26 cellular contexts compared by ENCODE assay signal in genomic region chr18:23121133-23121532, GRCh38.
"Had no signal": no experiment of that assay in that cellular context is flagged by ENCODE, and none has a peak within 500 bp of the region (broad histone marks: within the 10 kb centered on the region; RNA-seq: fewer than 3 reads in every experiment).

No MANE protein-coding gene starts in this region.

- H3K9me3 Mint-ChIP-seq: mesothelial cell of epicardium; naive B cell; natural killer cell treated with Interleukin-12 subunit alpha and Interleukin-12 subunit beta and Interleukin-15 and Interleukin-18, amount 100 ng/mL, for 72 hours; stimulated activated effector memory CD8-positive, alpha-beta T cell treated with anti-CD3 and anti-CD28 coated beads, Interleukin-12 subunit alpha, Interleukin-12 subunit beta, amount 100 ng/mL, for 72 hours had no signal

- H3K27ac Mint-ChIP-seq: mesothelial cell of epicardium; naive B cell; natural killer cell treated with Interleukin-12 subunit alpha and Interleukin-12 subunit beta and Interleukin-15 and Interleukin-18, amount 100 ng/mL, for 72 hours; stimulated activated effector memory CD8-positive, alpha-beta T cell treated with anti-CD3 and anti-CD28 coated beads, Interleukin-12 subunit alpha, Interleukin-12 subunit beta, amount 100 ng/mL, for 72 hours had no signal

- H2AFZ ChIP-seq: hepatocyte, neural progenitor cell had no signal

- H3K4me1 Mint-ChIP-seq: naive B cell; stimulated activated effector memory CD8-positive, alpha-beta T cell treated with anti-CD3 and anti-CD28 coated beads, Interleukin-12 subunit alpha, Interleukin-12 subunit beta, amount 100 ng/mL, for 72 hours had no signal

- H3K9me3 ChIP-seq: esophagus muscularis mucosa, gastroesophageal sphincter, heart left ventricle, left lung, mucosa of descending colon, psoas muscle, sigmoid colon, stomach, thyroid gland, vagina had no signal

- DNase-seq: dorsolateral prefrontal cortex; effector CD4-positive, alpha-beta T cell; foreskin keratinocyte; heart left ventricle; left cardiac atrium; left lung; mesenchymal stem cell; mucosa of descending colon; naive B cell; psoas muscle; right cardiac atrium; sigmoid colon; stimulated activated CD4-positive, alpha-beta T cell treated with anti-CD3 and anti-CD28 coated beads, Interleukin-2, amount 100 ng/mL, for 24 hours; stimulated activated CD4-positive, alpha-beta T cell treated with anti-CD3 and anti-CD28 coated beads, Interleukin-4, amount 100 ng/mL, for 24 hours; stimulated activated naive CD4-positive, alpha-beta T cell treated with Interleukin-2 at 50 U/mL for 16 hours; stomach; thyroid gland; trophoblast cell had no signal

- H3K9ac ChIP-seq: neural progenitor cell had no signal

- H3K36me3 Mint-ChIP-seq: mesothelial cell of epicardium; naive B cell; natural killer cell treated with Interleukin-12 subunit alpha and Interleukin-12 subunit beta and Interleukin-15 and Interleukin-18, amount 100 ng/mL, for 72 hours; stimulated activated effector memory CD8-positive, alpha-beta T cell treated with anti-CD3 and anti-CD28 coated beads, Interleukin-12 subunit alpha, Interleukin-12 subunit beta, amount 100 ng/mL, for 72 hours had no signal

- H3K36me3 ChIP-seq: esophagus muscularis mucosa, gastroesophageal sphincter, heart left ventricle, left lung, neural progenitor cell, sigmoid colon, stomach, thyroid gland, vagina had no signal

- H3K27me3 ChIP-seq: dorsolateral prefrontal cortex, esophagus muscularis mucosa, foreskin keratinocyte, gastroesophageal sphincter, heart left ventricle, hepatocyte, left lung, neural progenitor cell, sigmoid colon, stomach, thyroid gland, vagina had no signal

- H3K27ac ChIP-seq: dorsolateral prefrontal cortex, esophagus muscularis mucosa, foreskin keratinocyte, gastroesophageal sphincter, heart left ventricle, hepatocyte, left lung, neural progenitor cell, psoas muscle, sigmoid colon, stomach, thyroid gland had no signal

- ATAC-seq: foreskin keratinocyte; gastroesophageal sphincter; heart left ventricle; left cardiac atrium; left lung; mucosa of descending colon; natural killer cell treated with Interleukin-12 subunit alpha and Interleukin-12 subunit beta and Interleukin-15 and Interleukin-18, amount 100 ng/mL, for 72 hours; psoas muscle; right cardiac atrium; stimulated activated effector memory CD8-positive, alpha-beta T cell treated with anti-CD3 and anti-CD28 coated beads, Interleukin-12 subunit alpha, Interleukin-12 subunit beta, amount 100 ng/mL, for 72 hours had no signal

- H3K4me3 Mint-ChIP-seq: mesothelial cell of epicardium; naive B cell; natural killer cell treated with Interleukin-12 subunit alpha and Interleukin-12 subunit beta and Interleukin-15 and Interleukin-18, amount 100 ng/mL, for 72 hours; neural progenitor cell; stimulated activated effector memory CD8-positive, alpha-beta T cell treated with anti-CD3 and anti-CD28 coated beads, Interleukin-12 subunit alpha, Interleukin-12 subunit beta, amount 100 ng/mL, for 72 hours had no signal

- H3K4me3 ChIP-seq: dorsolateral prefrontal cortex, esophagus muscularis mucosa, gastroesophageal sphincter, heart left ventricle, hepatocyte, left lung, mucosa of descending colon, neural progenitor cell, psoas muscle, sigmoid colon, stomach, thyroid gland, vagina had no signal

- H3K4me2 ChIP-seq: hepatocyte, neural progenitor cell had no signal

- H3K4me1 ChIP-seq: esophagus muscularis mucosa, foreskin keratinocyte, gastroesophageal sphincter, left lung, neural progenitor cell, psoas muscle, sigmoid colon, thyroid gland had no signal
